35 cellular contexts compared by ENCODE assay signal in the genomic region with DNA sequence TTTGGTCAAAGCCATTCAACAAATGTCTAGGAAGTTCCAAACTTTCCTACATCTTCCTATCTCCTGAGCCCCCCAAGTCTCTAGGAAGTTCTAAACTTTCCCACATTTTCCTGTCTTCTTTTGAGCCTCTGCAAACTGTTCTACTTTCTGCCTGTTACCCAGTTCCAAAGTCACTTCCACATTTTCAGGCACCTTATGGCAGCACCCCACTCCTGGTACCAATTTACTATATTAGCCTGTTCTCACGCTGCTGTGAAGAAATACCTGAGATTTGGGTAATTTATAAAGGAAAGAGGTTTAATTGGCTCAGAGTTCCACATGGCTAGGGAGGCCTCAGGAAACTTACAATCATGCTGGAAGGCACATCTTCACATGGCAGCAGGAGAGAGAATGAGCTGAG.
DNase-seq lines count a peak whose midpoint lies in the region; ATAC-seq, FAIRE-seq and TF ChIP-seq lines count a peak whose summit lies in the region.
"Had no signal": no experiment of that assay in that cellular context is flagged by ENCODE, and none has a peak within 500 bp of the region (broad histone marks: within the 10 kb centered on the region; RNA-seq: fewer than 3 reads in every experiment).

No MANE protein-coding gene starts in this region.

- no peak for TF ChIP-seq EP300 in K562 (IDR thresholded peaks at IDR 0.05; ENCODE audit: low read length)

- no peaks in the 10 kb centered on the region for H3K9me3 ChIP-seq in HEK293 (ENCODE audit: control insufficient read depth, insufficient read depth, low read depth, low read length)
- no peaks in the 10 kb centered on the region; the same call in none of the 2 replicates for H3K9me3 ChIP-seq in K562 (replicated peaks; ENCODE audit: control insufficient read depth, insufficient read depth, low read depth, low read length)
- H3K9me3 ChIP-seq in endodermal cell (ENCODE audit: control insufficient read depth, low read length) = peaks cover 37% of the 10 kb centered on the region
- H3K9me3 ChIP-seq in prostate gland = no peaks in the 10 kb centered on the region
- H3K9me3 ChIP-seq: BE2C had no signal

- H3K9me1 ChIP-seq in K562 (ENCODE audit: control insufficient read depth, insufficient read depth, low read length) = no peaks in the 10 kb centered on the region

- POLR2A ChIA-PET in HEK293 (lab: Yijun Ruan, JAX) (no interaction called here), K562 (lab: Yijun Ruan, JAX) (no interaction called here)

- CTCF ChIA-PET in HEK293 (lab: Yijun Ruan, JAX) = no interaction called here
- CTCF ChIA-PET in K562 (lab: Yijun Ruan, JAX; ENCODE audit: low intra/inter-chr PET ratio) = no interaction called here

- DNase-seq in K562 (ENCODE audit: extremely low read depth in 1 of 4, low spot score in 3 of 4) (no peak), endodermal cell (no peak), LoVo (ENCODE audit: low spot score) (no peak), prostate gland (ENCODE audit: low spot score) (no peak), chondrocyte (ENCODE audit: low spot score) (no peak)
- DNase-seq: 8988T; ACHN; AML-193; BE2C; C1 segment of cervical spinal cord; Caco-2; Calu3; CD4-positive, alpha-beta memory T cell; CD4-positive, alpha-beta T cell; CD4-positive, CD25-positive, alpha-beta regulatory T cell; CD8-positive, alpha-beta memory T cell; CD8-positive, alpha-beta T cell; COR-L47; DMS 273 treated with DMSO at 0.1 percent for 48 hours; DMS153; DMS53; DMS79; DMS79 treated with DMSO at 0.1 percent for 48 hours; DND-41; EL had no signal

- TF ChIP-seq POLR2A in K562 (conservative IDR thresholded peaks at IDR 0.05) (no peak), prostate gland (IDR thresholded peaks at IDR 0.05) (no peak)

- H3K4me1 ChIP-seq in HEK293 (ENCODE audit: control insufficient read depth, insufficient read depth, low read length) (no peaks in the 10 kb centered on the region), K562 (replicated peaks in 1 of 2; ENCODE audit: control insufficient read depth in 2 of 2, insufficient read depth in 2 of 2, low read length in 2 of 2) (no peaks in the 10 kb centered on the region), endodermal cell (ENCODE audit: control insufficient read depth, insufficient read depth, low read length) (no peaks in the 10 kb centered on the region), prostate gland (replicated peaks) (no peaks in the 10 kb centered on the region)
- H3K4me1 ChIP-seq: A549; BE2C; BLaER1; BLaER1 treated with 17β-estradiol and CSF1 and Interleukin-3, amounts not matched to agents 10 nM and 100 nM; Caco-2 had no signal

- H3K27me3 Mint-ChIP-seq in endodermal cell (ENCODE audit: insufficient read depth) (no peaks in the 10 kb centered on the region), chondrocyte (ENCODE audit: low read depth) (no peaks in the 10 kb centered on the region)
- H3K27me3 Mint-ChIP-seq: B cell; CD4-positive, alpha-beta memory T cell; CD4-positive, alpha-beta T cell; CD4-positive, CD25-positive, alpha-beta regulatory T cell; CD8-positive, alpha-beta memory T cell had no signal

- H3K27ac Mint-ChIP-seq in endodermal cell = no peak overlapping the region
- no peak overlapping the region for H3K27ac Mint-ChIP-seq in chondrocyte (ENCODE audit: unreplicated experiment)
- H3K27ac Mint-ChIP-seq: B cell; CD14-positive monocyte; CD4-positive, alpha-beta T cell; CD4-positive, CD25-positive, alpha-beta regulatory T cell; CD8-positive, alpha-beta memory T cell; CD8-positive, alpha-beta T cell had no signal

- FAIRE-seq in K562 (lab: Jason Lieb, UNC) = no peak
- FAIRE-seq: A204.1, A549, D721Med had no signal

- in situ Hi-C loops in K562 (cut with MboI) = no loop called here

- no peak overlapping the region for H3K27ac ChIP-seq in HEK293 (ENCODE audit: extremely low read depth, low read depth, low read length)
- H3K27ac ChIP-seq in K562 (ENCODE audit: extremely low read depth, low read depth, low read length) = no peak overlapping the region
- no peak overlapping the region for H3K27ac ChIP-seq in endodermal cell (ENCODE audit: low read depth, low read length)
- H3K27ac ChIP-seq in prostate gland = no peak overlapping the region
- H3K27ac ChIP-seq: 22Rv1; A549; BLaER1; BLaER1 treated with 17β-estradiol and CSF1 and Interleukin-3, amounts not matched to agents 10 nM and 100 nM; C4-2B had no signal

- no peak overlapping the region for H3K4me2 ChIP-seq in K562 (ENCODE audit: insufficient read depth, low read length)
- H3K4me2 ChIP-seq: A549; BLaER1; BLaER1 treated with 17β-estradiol and CSF1 and Interleukin-3, amounts not matched to agents 10 nM and 100 nM had no signal

- H2AFZ ChIP-seq in K562 (ENCODE audit: low read depth, low read length) = no peak overlapping the region

- H3K27me3 ChIP-seq in K562 (ENCODE audit: control insufficient read depth in 2 of 2, insufficient read depth in 2 of 2, low read length in 2 of 2) (no peaks in the 10 kb centered on the region), endodermal cell (ENCODE audit: control insufficient read depth, insufficient read depth, low read length, poor library complexity, severe bottlenecking) (no peaks in the 10 kb centered on the region), prostate gland (replicated peaks; ENCODE audit: insufficient read depth) (no peaks in the 10 kb centered on the region)
- H3K27me3 ChIP-seq: BE2C; BLaER1; BLaER1 treated with 17β-estradiol and CSF1 and Interleukin-3, amounts not matched to agents 10 nM and 100 nM had no signal

- no peak for ATAC-seq in K562
- ATAC-seq: A549; CD8-positive, alpha-beta T cell had no signal

- H3K4me3 Mint-ChIP-seq in endodermal cell (no peak overlapping the region), chondrocyte (ENCODE audit: unreplicated experiment) (no peak overlapping the region)
- H3K4me3 Mint-ChIP-seq: B cell; CD14-positive monocyte; CD4-positive, alpha-beta memory T cell; CD4-positive, alpha-beta T cell; CD4-positive, CD25-positive, alpha-beta regulatory T cell; CD8-positive, alpha-beta memory T cell; CD8-positive, alpha-beta T cell had no signal

- no peaks in the 10 kb centered on the region for H3K79me2 ChIP-seq in K562 (ENCODE audit: control insufficient read depth, insufficient read depth, low read length)

- WGBS in K562 (ENCODE audit: insufficient coverage, low coverage, missing lambda C conversion rate) = 0% methylated on average over 1 of the region's 1 CpG
- WGBS in endodermal cell (ENCODE audit: insufficient coverage in 1 of 2, insufficient read length in 1 of 2), 2 experiments = 92% methylated on average over 1 of the region's 1 CpG; no CpG with 5 or more reads in 1 of the 2 experiments
- WGBS in prostate gland = 98% methylated on average over 1 of the region's 1 CpG

- no peak for TF ChIP-seq RAD21 in K562 (CRISPR knock-in tag; conservative IDR thresholded peaks at IDR 0.05 in 1 of 2, IDR thresholded peaks at IDR 0.05 in 1 of 2)

- H3K4me3 ChIP-seq in HEK293 (ENCODE audit: low read depth, low read length) = no peak overlapping the region
- H3K4me3 ChIP-seq in K562 = no peak overlapping the region
- peak overlapping the region; percentile 70 for H3K4me3 ChIP-seq in endodermal cell (ENCODE audit: low read length)
- H3K4me3 ChIP-seq in prostate gland = no peak overlapping the region
- H3K4me3 ChIP-seq: A549; BLaER1; BLaER1 treated with 17β-estradiol and CSF1 and Interleukin-3, amounts not matched to agents 10 nM and 100 nM had no signal

- no peaks in the 10 kb centered on the region for H4K20me1 ChIP-seq in K562 (replicated peaks; ENCODE audit: control insufficient read depth, insufficient read depth, low read length)
- H4K20me1 ChIP-seq: BLaER1; BLaER1 treated with 17β-estradiol and CSF1 and Interleukin-3, amounts not matched to agents 10 nM and 100 nM had no signal

- no peaks in the 10 kb centered on the region for H3K36me3 ChIP-seq in HEK293 (ENCODE audit: control insufficient read depth in 2 of 2, insufficient read depth in 1 of 2, low read length in 2 of 2)
- H3K36me3 ChIP-seq in K562 (ENCODE audit: control insufficient read depth, insufficient read depth, low read length) = no peaks in the 10 kb centered on the region
- H3K36me3 ChIP-seq in endodermal cell (ENCODE audit: control insufficient read depth, insufficient read depth, low read length) = no peaks in the 10 kb centered on the region
- H3K36me3 ChIP-seq in prostate gland = no peaks in the 10 kb centered on the region
- H3K36me3 ChIP-seq: BE2C; BLaER1; BLaER1 treated with 17β-estradiol and CSF1 and Interleukin-3, amounts not matched to agents 10 nM and 100 nM had no signal

- no peak overlapping the region for H3K9ac ChIP-seq in K562 (ENCODE audit: insufficient read depth in 1 of 2, low read depth in 2 of 2, low read length in 2 of 2)
- H3K9ac ChIP-seq in endodermal cell (ENCODE audit: extremely low read depth, low read length, poor library complexity, severe bottlenecking) = no peak overlapping the region
- H3K9ac ChIP-seq: BLaER1; BLaER1 treated with 17β-estradiol and CSF1 and Interleukin-3, amounts not matched to agents 10 nM and 100 nM had no signal

- H3K9me3 Mint-ChIP-seq in endodermal cell = peaks cover 48% of the 10 kb centered on the region
- peaks cover 20% of the 10 kb centered on the region for H3K9me3 Mint-ChIP-seq in chondrocyte (ENCODE audit: low read depth)

- intact Hi-C loops in K562 (cut with micrococcal nuclease) (no loop called here), prostate gland (cut with DNase I) (no loop called here)

- H3K4me1 Mint-ChIP-seq in endodermal cell (no peaks in the 10 kb centered on the region), chondrocyte (ENCODE audit: low read depth) (no peaks in the 10 kb centered on the region)
- H3K4me1 Mint-ChIP-seq: B cell; CD14-positive monocyte; CD4-positive, alpha-beta memory T cell; CD4-positive, CD25-positive, alpha-beta regulatory T cell; CD8-positive, alpha-beta memory T cell had no signal

- no peak for TF ChIP-seq CTCF in HEK293 (tag by site-specific recombination; IDR thresholded peaks at IDR 0.05)
- TF ChIP-seq CTCF in K562 (IDR thresholded peaks at IDR 0.05 in 2 of 3, conservative IDR thresholded peaks at IDR 0.05 in 1 of 3; ENCODE audit: insufficient read depth in 2 of 3, low read depth in 1 of 3, low read length in 3 of 3) = no peak
- no peak for TF ChIP-seq CTCF in endodermal cell (conservative IDR thresholded peaks at IDR 0.05)
- no peak for TF ChIP-seq CTCF in prostate gland (IDR thresholded peaks at IDR 0.05)
- TF ChIP-seq CTCF in chondrocyte (IDR thresholded peaks at IDR 0.05) = no peak

- H3K36me3 Mint-ChIP-seq in endodermal cell (ENCODE audit: low read depth) (peaks cover 12% of the 10 kb centered on the region), chondrocyte (ENCODE audit: low read depth) (no peaks in the 10 kb centered on the region)
- H3K36me3 Mint-ChIP-seq: CD14-positive monocyte; CD4-positive, alpha-beta memory T cell; CD4-positive, CD25-positive, alpha-beta regulatory T cell; CD8-positive, alpha-beta T cell had no signal

- no TSS peak for BruUV-seq in K562 (replicated peaks; lab: Mats Ljungman, UMichigan)

TF ChIP-seq in HEK293, 187 proteins besides CTCF, POLR2A, EP300 and RAD21 (continues in another document):
- TF ChIP-seq ZNF10 (tag by site-specific recombination; IDR thresholded peaks at IDR 0.05) = no peak
- no peak for TF ChIP-seq ZNF843 (tag by site-specific recombination; IDR thresholded peaks at IDR 0.05)
- no peak for TF ChIP-seq PRDM1 (tag by site-specific recombination; IDR thresholded peaks at IDR 0.05)

TF ChIP-seq in K562, 482 proteins besides CTCF, POLR2A, EP300 and RAD21 (continues in another document):
- TF ChIP-seq ZNF707 (CRISPR knock-in tag; conservative IDR thresholded peaks at IDR 0.05) = peak; percentile 95
